8 cellular contexts compared by ENCODE assay signal in genomic region chr6:474454-475185, GRCh38.
DNase-seq lines count a peak whose midpoint lies in the region; ATAC-seq and TF ChIP-seq lines count a peak whose summit lies in the region.

No MANE protein-coding gene starts in this region.

- TF ChIP-seq CTCF in esophagus squamous epithelium (IDR thresholded peaks at IDR 0.05) = no peak

- DNase-seq in ELF-1 (ENCODE audit: low read depth, low spot score) = peak; percentile 60
- peak; percentile 68 for DNase-seq in NCI-H69 (lab: John Stamatoyannopoulos, UW)
- DNase-seq in activated T-cell treated with anti-CD3 and anti-CD28 coated beads for 1 hour (ENCODE audit: low read depth) = peak; percentile 60
- DNase-seq in medulla oblongata (ENCODE audit: extremely low spot score) = peak; percentile 21
- DNase-seq in AG08396 (ENCODE audit: low spot score) = no peak
- DNase-seq in esophagus squamous epithelium (lab: John Stamatoyannopoulos, UW) = no peak

- no peaks in the 10 kb centered on the region for H3K9me3 ChIP-seq in thymus (ENCODE audit: control insufficient read depth)
- H3K9me3 ChIP-seq in esophagus squamous epithelium = no peaks in the 10 kb centered on the region

- H3K4me3 ChIP-seq in thymus (ENCODE audit: low read length) (peak overlapping the region; percentile 4), esophagus squamous epithelium (no peak overlapping the region)

- 16% methylated on average over 19 of the region's 19 CpGs for WGBS in thymus
- WGBS in esophagus squamous epithelium, 2 donors = 33 to 42% methylated on average over 11 to 17 of the region's 19 CpGs

- TF ChIP-seq POLR2A in esophagus squamous epithelium (IDR thresholded peaks at IDR 0.05) = no peak

- H3K4me1 ChIP-seq in thymus (ENCODE audit: control insufficient read depth, insufficient read depth, low read length) (peaks cover 18% of the 10 kb centered on the region), esophagus squamous epithelium (peaks cover 0 to 5% (median 0%) of the 10 kb centered on the region in 3 donors)

- H3K27me3 ChIP-seq in thymus (ENCODE audit: control insufficient read depth, insufficient read depth) = no peaks in the 10 kb centered on the region
- H3K27me3 ChIP-seq in esophagus squamous epithelium = peaks cover 0 to 9% (median 0%) of the 10 kb centered on the region in 4 donors

- H3K27ac ChIP-seq in thymus (ENCODE audit: low read depth) = peak overlapping the region; percentile 90
- H3K27ac ChIP-seq in esophagus squamous epithelium = no peak overlapping the region

- intact Hi-C loops in esophagus squamous epithelium (cut with DNase I) = no loop called here

- H3K36me3 ChIP-seq in thymus (ENCODE audit: control insufficient read depth, insufficient read depth) (no peaks in the 10 kb centered on the region), esophagus squamous epithelium (no peaks in the 10 kb centered on the region)

- ATAC-seq in GM21825 (IDR thresholded peaks at IDR 0.05; ENCODE audit: unreplicated experiment) = peak; percentile 77

Comparison
In these comparisons a context has a peak if more than half of its experiments do, and no peak if none do; other contexts are left out.
1. DNase-seq: peak in ELF-1 (single experiment), NCI-H69 (single experiment), activated T-cell treated with anti-CD3 and anti-CD28 coated beads for 1 hour (single experiment) and medulla oblongata (single experiment); none in AG08396 (single experiment) and esophagus squamous epithelium (single experiment).